ENCODE assay signal across 22 cellular contexts in the genomic region with DNA sequence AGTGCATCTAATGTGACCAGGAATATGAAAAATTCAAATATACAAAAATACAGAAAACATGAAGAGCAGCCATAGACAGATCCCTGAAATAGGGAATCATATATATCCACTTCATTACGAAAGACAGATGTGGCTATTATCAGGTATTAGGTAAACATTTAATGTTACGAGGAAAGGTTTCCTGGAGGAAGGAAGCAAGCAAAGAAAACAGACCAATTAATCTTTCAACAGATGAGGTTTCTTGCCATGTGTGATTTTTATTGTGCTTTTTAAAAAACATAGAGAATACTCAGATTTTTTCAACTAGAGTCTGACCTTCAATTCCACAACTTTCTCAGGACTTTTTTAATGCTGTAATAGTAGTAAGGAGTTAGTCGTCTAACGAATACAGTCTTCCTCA. TPM values are rescaled to one million over a fixed set of nuclear protein-coding genes. Genes with fewer than 3 reads are reported as not detected.
DNase-seq lines count a peak whose midpoint lies in the region; FAIRE-seq and TF ChIP-seq lines count a peak whose summit lies in the region.
"Had no signal": no experiment of that assay in that cellular context is flagged by ENCODE, and none has a peak within 500 bp of the region (broad histone marks: within the 10 kb centered on the region; RNA-seq: fewer than 3 reads in every experiment).

No MANE protein-coding gene starts in this region.

- H3K4me1 ChIP-seq in endothelial cell of umbilical vein (ENCODE audit: control insufficient read depth, extremely low read depth, insufficient read depth, low read length) (no peaks in the 10 kb centered on the region), mesenchymal stem cell (ENCODE audit: control insufficient read depth, insufficient read depth, low read depth, low read length) (no peaks in the 10 kb centered on the region)
- H3K4me1 ChIP-seq: A549 had no signal

- H3K9me3 ChIP-seq in endothelial cell of umbilical vein (replicated peaks; ENCODE audit: control insufficient read depth, insufficient read depth, low read length) (no peaks in the 10 kb centered on the region), mesenchymal stem cell (ENCODE audit: control insufficient read depth, low read length) (no peaks in the 10 kb centered on the region)
- H3K9me3 ChIP-seq: A549; BE2C; BLaER1 treated with 17β-estradiol and CSF1 and Interleukin-3, amounts not matched to agents 10 nM and 100 nM had no signal

- no TSS peak for BruUV-seq in endothelial cell of umbilical vein (replicated peaks; lab: Mats Ljungman, UMichigan)

- no peak overlapping the region for H2BK15ac ChIP-seq in mesenchymal stem cell (ENCODE audit: low read depth, poor library complexity, severe bottlenecking)

- H3K18ac ChIP-seq in mesenchymal stem cell (ENCODE audit: low read depth in 1 of 2, low read length in 2 of 2), result no peak overlapping the region

- peak; percentile 45 for DNase-seq in endothelial cell of umbilical vein (ENCODE audit: low read depth, low spot score)
- DNase-seq in lung microvascular endothelial cell (ENCODE audit: low read depth in 2 of 2), result peak; percentile 5 to 64
- DNase-seq in mesenchymal stem cell, result no peak
- DNase-seq in NCI-H146 (lab: John Stamatoyannopoulos, UW), result no peak
- no peak for DNase-seq in hippocampal formation (lab: John Stamatoyannopoulos, UW)
- DNase-seq: 8988T; ACHN; AML-193; BE2C; CD4-positive, alpha-beta T cell; CD8-positive, alpha-beta memory T cell; DMS 273 treated with DMSO at 0.1 percent for 48 hours; DMS79; EL; GDM1; H9 had no signal

- no peaks in the 10 kb centered on the region for H3K79me2 ChIP-seq in endothelial cell of umbilical vein (ENCODE audit: control insufficient read depth, insufficient read depth, low read length)

- peaks cover 2% of the 10 kb centered on the region for H3K9me1 ChIP-seq in endothelial cell of umbilical vein (replicated peaks; ENCODE audit: control insufficient read depth, extremely low read depth, insufficient read depth, low read length)

- H3K4me2 ChIP-seq in endothelial cell of umbilical vein (ENCODE audit: insufficient read depth, low read length) (no peak overlapping the region), mesenchymal stem cell (ENCODE audit: low read length, poor library complexity, severe bottlenecking) (no peak overlapping the region)
- H3K4me2 ChIP-seq: A549; BLaER1 treated with 17β-estradiol and CSF1 and Interleukin-3, amounts not matched to agents 10 nM and 100 nM; GM23338 had no signal

- TF ChIP-seq CTCF in 22Rv1 (IDR thresholded peaks at IDR 0.05) (no peak), endothelial cell of umbilical vein (IDR thresholded peaks at IDR 0.05; ENCODE audit: extremely low read depth in 1 of 2, insufficient read depth in 1 of 2, low read depth in 1 of 2, low read length in 2 of 2) (no peak)

- H4K91ac ChIP-seq in mesenchymal stem cell (ENCODE audit: low read length), result no peak overlapping the region

- H3K79me1 ChIP-seq in mesenchymal stem cell (replicated peaks; ENCODE audit: low read length, poor library complexity, severe bottlenecking), result no peaks in the 10 kb centered on the region

- peak overlapping the region; percentile 63 for H3K27ac ChIP-seq in 22Rv1
- H3K27ac ChIP-seq in endothelial cell of umbilical vein (ENCODE audit: insufficient read depth, low read depth, low read length), result no peak overlapping the region
- H3K27ac ChIP-seq in mesenchymal stem cell (ENCODE audit: low read length, poor library complexity, severe bottlenecking), result no peak overlapping the region
- H3K27ac ChIP-seq: A549; BLaER1 treated with 17β-estradiol and CSF1 and Interleukin-3, amounts not matched to agents 10 nM and 100 nM had no signal

- no peaks in the 10 kb centered on the region for H3K27me3 ChIP-seq in endothelial cell of umbilical vein (ENCODE audit: control insufficient read depth in 2 of 2, insufficient read depth in 2 of 2, low read length in 2 of 2)
- H3K27me3 ChIP-seq in mesenchymal stem cell (ENCODE audit: control insufficient read depth in 1 of 2, insufficient read depth in 1 of 2, low read length in 2 of 2), result no peaks in the 10 kb centered on the region
- H3K27me3 ChIP-seq: BE2C; BLaER1 treated with 17β-estradiol and CSF1 and Interleukin-3, amounts not matched to agents 10 nM and 100 nM had no signal

- H4K8ac ChIP-seq in mesenchymal stem cell (ENCODE audit: low read length), result no peak overlapping the region

- no peak overlapping the region for H2BK120ac ChIP-seq in mesenchymal stem cell (ENCODE audit: low read depth, low read length)

- no peak overlapping the region for H3K14ac ChIP-seq in mesenchymal stem cell (ENCODE audit: low read length in 2 of 2)

- H3K36me3 ChIP-seq in endothelial cell of umbilical vein (ENCODE audit: control insufficient read depth in 2 of 2, extremely low read depth in 1 of 2, insufficient read depth in 2 of 2, low read length in 2 of 2) (no peaks in the 10 kb centered on the region), mesenchymal stem cell (ENCODE audit: control insufficient read depth in 1 of 2, insufficient read depth in 2 of 2, low read depth in 1 of 2, low read length in 2 of 2) (peaks cover 6 to 10% of the 10 kb centered on the region in 2 experiments)

- WGBS in mesenchymal stem cell, result no CpG with 5 or more reads among the region's 4 CpGs

- CTCF ChIA-PET in endothelial cell of umbilical vein (lab: Charles Lee), result no interaction called here

- H3K23ac ChIP-seq in mesenchymal stem cell (ENCODE audit: low read length in 2 of 2), result no peak overlapping the region

- POLR2A ChIA-PET in endothelial cell of umbilical vein (lab: Charles Lee), result no interaction called here

- dilution Hi-C loops in endothelial cell of umbilical vein (cut with MboI; ENCODE audit: extremely low pct_ligation_motif_present, low sequenced_read_pairs), result no loop called here

- no peak overlapping the region for H2AK5ac ChIP-seq in mesenchymal stem cell (ENCODE audit: low read length, severe bottlenecking)

- no peak overlapping the region for H3K9ac ChIP-seq in endothelial cell of umbilical vein (replicated peaks; ENCODE audit: extremely low read depth, insufficient read depth, low read length)
- H3K9ac ChIP-seq in mesenchymal stem cell (ENCODE audit: low read length), result no peak overlapping the region
- H3K9ac ChIP-seq: BLaER1 treated with 17β-estradiol and CSF1 and Interleukin-3, amounts not matched to agents 10 nM and 100 nM had no signal

- H2BK5ac ChIP-seq in mesenchymal stem cell (ENCODE audit: low read depth, low read length, poor library complexity, severe bottlenecking), result no peak overlapping the region

- FAIRE-seq in endothelial cell of umbilical vein (lab: Jason Lieb, UNC), result peak; percentile 50
- FAIRE-seq: A549, D721Med, GM12878 had no signal

- H2AFZ ChIP-seq in endothelial cell of umbilical vein (ENCODE audit: low read depth, low read length) (no peak overlapping the region), mesenchymal stem cell (ENCODE audit: low read depth, low read length) (no peak overlapping the region)
- H2AFZ ChIP-seq: GM23338 had no signal

- no peak for TF ChIP-seq POLR2A in endothelial cell of umbilical vein (IDR thresholded peaks at IDR 0.05; ENCODE audit: low read depth, low read length)

- H4K20me1 ChIP-seq in endothelial cell of umbilical vein (replicated peaks; ENCODE audit: control insufficient read depth, extremely low read depth, insufficient read depth, low read length), result no peaks in the 10 kb centered on the region
- H4K20me1 ChIP-seq: BLaER1 treated with 17β-estradiol and CSF1 and Interleukin-3, amounts not matched to agents 10 nM and 100 nM had no signal

- no peak overlapping the region for H3K4ac ChIP-seq in mesenchymal stem cell (ENCODE audit: low read depth in 1 of 2, low read length in 2 of 2)

- H3K4me3 ChIP-seq in endothelial cell of umbilical vein (replicated peaks in 1 of 3; ENCODE audit: insufficient read depth in 1 of 3, low read depth in 1 of 3, low read length in 3 of 3), result no peak overlapping the region
- no peak overlapping the region for H3K4me3 ChIP-seq in mesenchymal stem cell (ENCODE audit: insufficient read depth in 1 of 2, low read depth in 1 of 2, low read length in 2 of 2)
- H3K4me3 ChIP-seq: A549; BLaER1 treated with 17β-estradiol and CSF1 and Interleukin-3, amounts not matched to agents 10 nM and 100 nM; GM12878; GM23338 had no signal

- no peak overlapping the region for H2BK12ac ChIP-seq in mesenchymal stem cell (ENCODE audit: low read length in 2 of 2)

- intact Hi-C loops in endothelial cell of umbilical vein (cut with micrococcal nuclease), result no loop called here

TF ChIP-seq in endothelial cell of umbilical vein, 7 proteins besides CTCF, POLR2A, EP300 and RAD21:
- TF ChIP-seq JUN (IDR thresholded peaks at IDR 0.05; ENCODE audit: borderline replicate concordance, insufficient read depth, insufficient read length, low read depth), result no peak
TF ChIP-seq in endothelial cell of umbilical vein: peak in this region for 0.

RNA-seq across cellular contexts. Expression of a gene that starts 24.3 kb away (rescaled TPM):
- total RNA-seq in endothelial cell of umbilical vein (39.6 and 43.3 TPM in 2 replicates), lung microvascular endothelial cell (14.2 and 21.2 TPM in 2 replicates)
- 14.3 and 19.6 TPM in 2 replicates for polyA plus RNA-seq in endothelial cell of umbilical vein
- 18.3 and 19.8 TPM in 2 replicates for polyA plus RNA-seq in endothelial cell of umbilical vein (2011; cell fraction: cytosol; rRNA removed)
- 44.8 and 53.3 TPM in 2 replicates for polyA plus RNA-seq in endothelial cell of umbilical vein (2011; cell fraction: nucleus; rRNA removed)
- 27.7 and 27.8 TPM in 2 replicates for polyA plus RNA-seq in endothelial cell of umbilical vein (2012)
- polyA minus RNA-seq in endothelial cell of umbilical vein, result 44.3 and 49.7 TPM in 2 replicates
- 2.3 TPM for polyA minus RNA-seq in endothelial cell of umbilical vein (2011; cell fraction: cytosol; rRNA and poly(A)+ RNA removed)
- polyA minus RNA-seq in endothelial cell of umbilical vein (2011; cell fraction: nucleus; rRNA and poly(A)+ RNA removed), result 42.4 and 56.5 TPM in 2 replicates
- 9.8 TPM for polyA plus RNA-seq in mesenchymal stem cell (2013, experiment 1 of 2)
- polyA plus RNA-seq in mesenchymal stem cell (2013, experiment 2 of 2), result 9.2 TPM
- polyA plus RNA-seq: CD8-positive, alpha-beta memory T cell had no signal

Comparison
In these comparisons a context has a peak if more than half of its experiments do, and no peak if none do; other contexts are left out.
1. DNase-seq: peak in endothelial cell of umbilical vein (single experiment) and lung microvascular endothelial cell (2 of 2); none in mesenchymal stem cell (single experiment), NCI-H146 (single experiment) and hippocampal formation (0 of 2).